In genomic region chr18:57931038-57931437, GRCh38 we compare ENCODE assay signal across 12 cellular contexts.
DNase-seq lines count a peak whose midpoint lies in the region; ATAC-seq, FAIRE-seq and TF ChIP-seq lines count a peak whose summit lies in the region.
"Had no signal": no experiment of that assay in that cellular context is flagged by ENCODE, and none has a peak within 500 bp of the region (broad histone marks: within the 10 kb centered on the region; RNA-seq: fewer than 3 reads in every experiment).

No MANE protein-coding gene starts in this region.

- no peaks in the 10 kb centered on the region for H3K9me3 Mint-ChIP-seq in endothelial cell (ENCODE audit: unreplicated experiment)
- H3K9me3 Mint-ChIP-seq: activated naive CD4-positive, alpha-beta T cell treated with anti-CD3 and anti-CD28 coated beads, Interleukin-2, amount 10 ng/mL, durations not matched to agents 7 days and 5 days had no signal

- WGBS in HepG2 (ENCODE audit: low lambda C conversion rate), result 6% methylated on average over 1 of the region's 1 CpG

- peak overlapping the region; percentile 38 for H3K4me3 ChIP-seq in MM.1S (ENCODE audit: low read length)
- H3K4me3 ChIP-seq in HepG2 (replicated peaks in 1 of 3; ENCODE audit: insufficient read depth in 1 of 3, low read depth in 2 of 3, low read length in 3 of 3), result peak overlapping the region; percentile 11 to 31 (median 17); a peak in 4 of 6 replicates

- peak; percentile 93 for DNase-seq in MM.1S
- no peak for DNase-seq in HepG2 (ENCODE audit: low spot score)
- DNase-seq in stimulated activated naive CD8-positive, alpha-beta T cell treated with anti-CD3 and anti-CD28 coated beads, Interleukin-15, Interleukin-2, amounts not matched to agents 100 U/mL and 50 U/mL, for 24 hours, result no peak
- DNase-seq in NCI-H2227 treated with DMSO at 0.1 percent for 48 hours (lab: John Stamatoyannopoulos, UW), result no peak
- DNase-seq in endothelial cell (ENCODE audit: low spot score), result no peak
- DNase-seq: activated naive CD4-positive, alpha-beta T cell treated with anti-CD3 and anti-CD28 coated beads, Interleukin-2, amount 10 ng/mL, durations not matched to agents 7 days and 5 days; erythroblast had no signal

- CTCF ChIA-PET in HepG2 (lab: Yijun Ruan, JAX; ENCODE audit: low intra/inter-chr PET ratio, low total read pairs), result no interaction called here

- no peak for TF ChIP-seq EP300 in HepG2 (IDR thresholded peaks at IDR 0.05; ENCODE audit: low read depth in 2 of 2, low read length in 2 of 2)
- TF ChIP-seq EP300 in HepG2 (CRISPR knock-in tag; IDR thresholded peaks at IDR 0.05; ENCODE audit: borderline replicate concordance), result no peak

- H3K27me3 ChIP-seq in MM.1S (replicated peaks; ENCODE audit: insufficient read depth, low read length) (no peaks in the 10 kb centered on the region), HepG2 (ENCODE audit: control insufficient read depth in 1 of 2, insufficient read depth in 2 of 2, low read length in 2 of 2) (no peaks in the 10 kb centered on the region; a peak in 1 of 5 replicates)

- no peak for TF ChIP-seq CTCF in MM.1S (IDR thresholded peaks at IDR 0.05; ENCODE audit: low read length)
- TF ChIP-seq CTCF in HepG2 (CRISPR knock-in tag; IDR thresholded peaks at IDR 0.05), result no peak
- TF ChIP-seq CTCF in endothelial cell (IDR thresholded peaks at IDR 0.05; ENCODE audit: unreplicated experiment), result no peak

- H3K9me2 ChIP-seq in MM.1S (replicated peaks; ENCODE audit: insufficient read depth, low read length), result no peaks in the 10 kb centered on the region

- H3K9ac ChIP-seq in MM.1S (ENCODE audit: low read length) (peak overlapping the region; percentile 5; the same call in 1 of the 2 replicates), HepG2 (ENCODE audit: insufficient read depth, low read depth, low read length) (no peak overlapping the region)

- intact Hi-C loops in HepG2 (cut with micrococcal nuclease; ENCODE audit: unreplicated experiment), result no loop called here

- no peak overlapping the region for H3K4me3 Mint-ChIP-seq in endothelial cell (ENCODE audit: unreplicated experiment)
- H3K4me3 Mint-ChIP-seq: activated naive CD4-positive, alpha-beta T cell treated with anti-CD3 and anti-CD28 coated beads, Interleukin-2, amount 10 ng/mL, durations not matched to agents 7 days and 5 days had no signal

- in situ Hi-C loops in HepG2 (cut with HindIII; ENCODE audit: extremely low pct_ligation_motif_present, low pct_unique_long_range_greater_than_20kb), result no loop called here

- no peak for TF ChIP-seq POLR2A in HepG2 (IDR thresholded peaks at IDR 0.05; ENCODE audit: insufficient read depth in 1 of 2, low read depth in 2 of 2, low read length in 2 of 2)

- ATAC-seq in GM18511 (IDR thresholded peaks at IDR 0.05; ENCODE audit: unreplicated experiment), result peak; percentile 92
- ATAC-seq in GM21526 (IDR thresholded peaks at IDR 0.05; ENCODE audit: low FRiP score, unreplicated experiment), result peak; percentile 81
- ATAC-seq in HepG2, result no peak
- ATAC-seq in GM21360 (IDR thresholded peaks at IDR 0.05; ENCODE audit: unreplicated experiment), result no peak
- ATAC-seq in stimulated activated naive CD8-positive, alpha-beta T cell treated with anti-CD3 and anti-CD28 coated beads, Interleukin-15, Interleukin-2, amounts not matched to agents 100 U/mL and 50 U/mL, for 24 hours, result no peak
- ATAC-seq: activated CD4-positive, CD25-positive, alpha-beta regulatory T cell treated with anti-CD3 and anti-CD28 coated beads, Interleukin-2, amount 50 U/mL, for 24 hours had no signal

- TF ChIP-seq RAD21 in HepG2 (CRISPR knock-in tag; IDR thresholded peaks at IDR 0.05), result no peak

- H3K4me1 ChIP-seq in MM.1S (ENCODE audit: low read length) (peaks cover 23% of the 10 kb centered on the region), HepG2 (ENCODE audit: insufficient read depth, low read length) (peaks cover 33% of the 10 kb centered on the region)

- H3K79me2 ChIP-seq in MM.1S (ENCODE audit: low read length) (no peaks in the 10 kb centered on the region), HepG2 (ENCODE audit: insufficient read depth, low read length) (no peaks in the 10 kb centered on the region)

- 0 out of 2 replicates have a peak overlapping the region, but pooled peaks have one; percentile 17 for H2AFZ ChIP-seq in MM.1S (ENCODE audit: low read length)
- H2AFZ ChIP-seq in HepG2 (ENCODE audit: low read length), result no peak overlapping the region

- H4K20me1 ChIP-seq in MM.1S (ENCODE audit: insufficient read depth, low read length) (no peaks in the 10 kb centered on the region), HepG2 (ENCODE audit: insufficient read depth, low read length) (no peaks in the 10 kb centered on the region)

- peaks cover 4% of the 10 kb centered on the region for H3F3A ChIP-seq in MM.1S (ENCODE audit: insufficient read depth, low read length)

- H3K27ac Mint-ChIP-seq in endothelial cell (ENCODE audit: unreplicated experiment), result no peak overlapping the region
- H3K27ac Mint-ChIP-seq: activated naive CD4-positive, alpha-beta T cell treated with anti-CD3 and anti-CD28 coated beads, Interleukin-2, amount 10 ng/mL, durations not matched to agents 7 days and 5 days; IgD-negative memory B cell had no signal

- peaks cover 1% of the 10 kb centered on the region for H3K27me3 Mint-ChIP-seq in endothelial cell (ENCODE audit: unreplicated experiment)
- H3K27me3 Mint-ChIP-seq: activated naive CD4-positive, alpha-beta T cell treated with anti-CD3 and anti-CD28 coated beads, Interleukin-2, amount 10 ng/mL, durations not matched to agents 7 days and 5 days; IgD-negative memory B cell had no signal

- H3K9me3 ChIP-seq in MM.1S (replicated peaks; ENCODE audit: insufficient read depth, low read length) (no peaks in the 10 kb centered on the region), HepG2 (ENCODE audit: low read length) (no peaks in the 10 kb centered on the region)

- H3K27ac ChIP-seq in MM.1S (ENCODE audit: low read length), result peak overlapping the region; percentile 43; the same call in 1 of the 2 replicates
- H3K27ac ChIP-seq in HepG2 (ENCODE audit: extremely low read length, insufficient read depth, low read length), result no peak overlapping the region

- H3K36me3 ChIP-seq in MM.1S (replicated peaks; ENCODE audit: insufficient read depth, low read length) (no peaks in the 10 kb centered on the region), HepG2 (replicated peaks in 1 of 2; ENCODE audit: control insufficient read depth in 1 of 2, insufficient read depth in 2 of 2, low read length in 2 of 2) (no peaks in the 10 kb centered on the region)

- H3K36me3 Mint-ChIP-seq in endothelial cell (ENCODE audit: low read depth, unreplicated experiment), result no peaks in the 10 kb centered on the region
- H3K36me3 Mint-ChIP-seq: activated naive CD4-positive, alpha-beta T cell treated with anti-CD3 and anti-CD28 coated beads, Interleukin-2, amount 10 ng/mL, durations not matched to agents 7 days and 5 days; IgD-negative memory B cell had no signal

- peak overlapping the region; percentile 72 for H3K4me2 ChIP-seq in MM.1S (ENCODE audit: low read depth, low read length)
- peak overlapping the region; percentile 63 for H3K4me2 ChIP-seq in HepG2 (ENCODE audit: low read depth, low read length)

- POLR2A ChIA-PET in HepG2 (lab: Yijun Ruan, JAX), result no interaction called here

- no TSS peak for BruUV-seq in HepG2 (replicated peaks; lab: Mats Ljungman, UMichigan)

- no peaks in the 10 kb centered on the region for H3K4me1 Mint-ChIP-seq in endothelial cell (ENCODE audit: unreplicated experiment)

- FAIRE-seq in HepG2 (lab: Jason Lieb, UNC), result no peak

TF ChIP-seq in HepG2, 621 proteins besides CTCF, POLR2A, EP300 and RAD21 (continues in another document):
- TF ChIP-seq HNRNPK (IDR thresholded peaks at IDR 0.05; ENCODE audit: low read depth, low read length, poor library complexity, severe bottlenecking) (no peak), ZNF784 (CRISPR knock-in tag; IDR thresholded peaks at IDR 0.05; ENCODE audit: borderline replicate concordance) (no peak), ZNF562 (CRISPR knock-in tag; IDR thresholded peaks at IDR 0.05; ENCODE audit: borderline replicate concordance) (no peak), MTA3 (CRISPR knock-in tag; IDR thresholded peaks at IDR 0.05) (no peak)
- TF ChIP-seq, protein P1, sequence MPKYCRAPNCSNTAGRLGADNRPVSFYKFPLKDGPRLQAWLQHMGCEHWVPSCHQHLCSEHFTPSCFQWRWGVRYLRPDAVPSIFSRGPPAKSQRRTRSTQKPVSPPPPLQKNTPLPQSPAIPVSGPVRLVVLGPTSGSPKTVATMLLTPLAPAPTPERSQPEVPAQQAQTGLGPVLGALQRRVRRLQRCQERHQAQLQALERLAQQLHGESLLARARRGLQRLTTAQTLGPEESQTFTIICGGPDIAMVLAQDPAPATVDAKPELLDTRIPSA (CRISPR knock-in tag; IDR thresholded peaks at IDR 0.05; ENCODE audit: borderline replicate concordance), result no peak

Comparison
In these comparisons a context has a peak if more than half of its experiments do, and no peak if none do; other contexts are left out.
1. ATAC-seq: peak in GM18511 (single experiment) and GM21526 (single experiment); none in HepG2 (single experiment), GM21360 (single experiment) and stimulated activated naive CD8-positive, alpha-beta T cell treated with anti-CD3 and anti-CD28 coated beads, Interleukin-15, Interleukin-2, amounts not matched to agents 100 U/mL and 50 U/mL, for 24 hours (single experiment).